Comparison of ENCODE assay signal across 8 cellular contexts in genomic region chr14:63727736-63728728, GRCh38. TPM values are rescaled to one million over a fixed set of nuclear protein-coding genes. Genes with fewer than 3 reads are reported as not detected.
DNase-seq lines count a peak whose midpoint lies in the region; ATAC-seq and TF ChIP-seq lines count a peak whose summit lies in the region.

SGPP1 (minus strand) TSS chr14:63728065; CDS start chr14:63727944, 121 bp downstream.

- WGBS in right lobe of liver (ENCODE audit: insufficient coverage, low coverage, low lambda C conversion rate, missing lambda C conversion rate) = under 1% methylated on average over 25 of the region's 88 CpGs

- peak; percentile 48 for ATAC-seq in GM18870 (IDR thresholded peaks at IDR 0.05; ENCODE audit: unreplicated experiment)
- peak; percentile 80 for ATAC-seq in HG03103 (IDR thresholded peaks at IDR 0.05; ENCODE audit: low read depth, unreplicated experiment)
- ATAC-seq in right lobe of liver = peak; percentile 80 to 95 (median 87)

- peak within 1 kb of the TSS; percentile 92 for H3K4me3 ChIP-seq in AG10803 (ENCODE audit: low read length)
- H3K4me3 ChIP-seq in right lobe of liver = peak within 1 kb of the TSS; percentile 81 to 93 (median 89)

- peak; percentile 82 for DNase-seq in AG10803 (ENCODE audit: low read depth)
- peak; percentile 49 for DNase-seq in NCI-H510A (lab: John Stamatoyannopoulos, UW)
- peak; percentile 52 to 56 for DNase-seq in activated CD4-positive, alpha-beta T cell treated with anti-CD3 and anti-CD28 coated beads, Interleukin-2, amount 50 U/mL, for 4 hours
- DNase-seq in dermis microvascular lymphatic vessel endothelial cell (ENCODE audit: low read depth in 2 of 2) = peak; percentile 41 to 78
- DNase-seq in right lobe of liver = peak; percentile 88 to 92 (median 88)
- DNase-seq in stimulated activated CD4-positive, alpha-beta T cell treated with anti-CD3 and anti-CD28 coated beads, Interleukin-4, amount 100 ng/mL, for 4 hours = peak; percentile 66 to 71

- TF ChIP-seq CTCF in AG10803 (conservative IDR thresholded peaks at IDR 0.05; ENCODE audit: low read length) (peak; percentile 24; the same call in 1 of the 2 replicates), right lobe of liver (IDR thresholded peaks at IDR 0.05) (peak in 3 of 4 donors; percentile 13 to 36 (median 21))

- H3K36me3 ChIP-seq in right lobe of liver = no peaks in the 10 kb centered on the region

- H3K27me3 ChIP-seq in right lobe of liver = no peaks in the 10 kb centered on the region

- H3K4me1 ChIP-seq in right lobe of liver = peaks cover 0 to 14% (median 6%) of the 10 kb centered on the region in 4 donors

- H3K27ac ChIP-seq in right lobe of liver = peak within 1 kb of the TSS; percentile 85 to 94 (median 90)

- intact Hi-C loops in right lobe of liver (cut with DNase I) = no loop called here

- H3K9me3 ChIP-seq in right lobe of liver = no peaks in the 10 kb centered on the region

- TF ChIP-seq POLR2A in right lobe of liver (IDR thresholded peaks at IDR 0.05) = peak; percentile 83

RNA-seq across cellular contexts. Expression of gene SGPP1, which starts in this region (rescaled TPM):
- total RNA-seq in dermis microvascular lymphatic vessel endothelial cell (9.9 TPM in 2 replicates), right lobe of liver (10 to 100 TPM; 13.2 to 25.6 (median 20.9) TPM)

Comparison
In these comparisons a context has a peak if more than half of its experiments do, and no peak if none do; other contexts are left out.
1. Peak in every context shown above with its lines: DNase-seq, ATAC-seq, H3K4me3 ChIP-seq and H3K27ac ChIP-seq.